Comparison of ENCODE assay signal across 17 cellular contexts in the genomic region with DNA sequence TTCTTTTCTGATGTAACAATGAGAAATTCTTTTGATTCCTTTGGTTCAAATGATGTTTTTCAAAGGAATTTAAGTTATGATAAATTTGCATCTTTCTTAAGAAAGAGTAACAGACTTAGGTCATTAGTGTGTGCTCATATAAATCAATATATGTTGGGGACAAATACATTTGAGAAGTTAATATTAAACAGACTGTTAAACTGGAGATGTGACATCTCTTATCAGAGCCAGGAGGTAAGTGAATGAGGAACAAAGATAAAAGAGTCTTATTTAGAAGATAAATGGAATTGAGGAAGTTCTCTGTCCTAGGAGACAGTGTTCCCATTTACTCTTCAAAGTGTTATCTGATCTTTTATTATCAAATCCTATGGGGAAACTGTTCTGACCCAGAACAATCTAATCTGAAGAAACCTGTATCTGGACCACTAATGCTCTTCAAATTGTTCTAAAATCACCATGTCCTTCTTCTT.
DNase-seq lines count a peak whose midpoint lies in the region; ATAC-seq, FAIRE-seq and TF ChIP-seq lines count a peak whose summit lies in the region.
"Had no signal": no experiment of that assay in that cellular context is flagged by ENCODE, and none has a peak within 500 bp of the region (broad histone marks: within the 10 kb centered on the region; RNA-seq: fewer than 3 reads in every experiment).

No MANE protein-coding gene starts in this region.

- no peak for ATAC-seq in HCT116
- ATAC-seq in GM18520 (IDR thresholded peaks at IDR 0.05; ENCODE audit: unreplicated experiment): no peak
- ATAC-seq: activated T-helper 17 cell treated with anti-CD3 and anti-CD28 coated beads, Interleukin-2, amount 50 U/mL, for 72 hours; naive thymus-derived CD4-positive, alpha-beta T cell had no signal

- BruUV-seq in HCT116 (replicated peaks; lab: Mats Ljungman, UMichigan) (no TSS peak), PC-9 (replicated peaks; lab: Mats Ljungman, UMichigan) (no TSS peak)

- no peak for DNase-seq in HCT116 (ENCODE audit: low read depth, low spot score)
- no peak for DNase-seq in PC-9
- no peak for DNase-seq in epithelial cell of prostate (ENCODE audit: low read depth, low spot score)
- DNase-seq in small intestine: peak; percentile 22
- DNase-seq in DMS79 treated with DMSO at 0.1 percent for 48 hours (lab: John Stamatoyannopoulos, UW): no peak
- DNase-seq in stimulated activated CD4-positive, alpha-beta T cell treated with anti-CD3 and anti-CD28 coated beads, Interleukin-1b, Interleukin-23, amount 100 ng/mL, for 48 hours: no peak
- DNase-seq: activated CD4-positive, alpha-beta T cell treated with anti-CD3 and anti-CD28 coated beads, Interleukin-2, amount 50 U/mL, for 48 hours; aorta; CD8-positive, alpha-beta memory T cell; effector CD8-positive, alpha-beta T cell; kidney glomerular epithelial cell; naive thymus-derived CD4-positive, alpha-beta T cell; NCI-H1417 treated with DMSO at 0.1 percent for 48 hours; NCI-H510A had no signal

- CTCF ChIA-PET in HCT116 (lab: Charles Lee): no interaction called here
- CTCF ChIA-PET in PC-9 (lab: Charles Lee): no interaction called here

- intact Hi-C loops in HCT116 (cut with micrococcal nuclease): no loop called here
- intact Hi-C loops in PC-9 (cut with micrococcal nuclease; ENCODE audit: unreplicated experiment): no loop called here

- TF ChIP-seq CTCF in HCT116 (IDR thresholded peaks at IDR 0.05 in 2 of 3, conservative IDR thresholded peaks at IDR 0.05 in 1 of 3; ENCODE audit: borderline replicate concordance in 1 of 3, insufficient read depth in 1 of 3, low read depth in 2 of 3, low read length in 2 of 3) (no peak), PC-9 (conservative IDR thresholded peaks at IDR 0.05) (no peak)

- no peak for TF ChIP-seq RAD21 in HCT116 (IDR thresholded peaks at IDR 0.05; ENCODE audit: low read depth)

- H3K9me2 ChIP-seq in HCT116 (ENCODE audit: insufficient read depth) (no peaks in the 10 kb centered on the region), PC-9 (ENCODE audit: insufficient read depth) (no peaks in the 10 kb centered on the region)

- H3K79me2 ChIP-seq in HCT116 (ENCODE audit: insufficient read depth, low read length) (no peaks in the 10 kb centered on the region), PC-9 (ENCODE audit: low read depth) (no peaks in the 10 kb centered on the region)

- H3K27ac ChIP-seq in HCT116 (ENCODE audit: low read depth, low read length) (no peak overlapping the region), PC-9 (peak overlapping the region; percentile 58), epithelial cell of prostate (peak overlapping the region; percentile 59), small intestine (ENCODE audit: low read depth in 1 of 2, low read length in 1 of 2) (no peak overlapping the region)

- H4K20me1 ChIP-seq in HCT116 (ENCODE audit: insufficient read depth) (no peaks in the 10 kb centered on the region), PC-9 (ENCODE audit: insufficient read depth) (no peaks in the 10 kb centered on the region)

- H3K9ac ChIP-seq in HCT116 (ENCODE audit: low read length): no peak overlapping the region

- FAIRE-seq in small intestine (lab: Jason Lieb, UNC): peak; percentile 89

- no peaks in the 10 kb centered on the region for H3K9me3 ChIP-seq in HCT116 (ENCODE audit: control insufficient read depth in 1 of 2, insufficient read depth in 1 of 2, low read depth in 1 of 2, low read length in 2 of 2)
- no peaks in the 10 kb centered on the region for H3K9me3 ChIP-seq in PC-9 (ENCODE audit: insufficient read depth, low read depth)
- no peaks in the 10 kb centered on the region for H3K9me3 ChIP-seq in small intestine (ENCODE audit: control insufficient read depth, low read depth)
- H3K9me3 ChIP-seq: HAP-1 had no signal

- peaks cover 0 to 16% of the 10 kb centered on the region in 2 experiments; a peak in 1 of 4 replicates for H3K4me1 ChIP-seq in HCT116 (ENCODE audit: control insufficient read depth in 1 of 2, insufficient read depth in 2 of 2, low read length in 2 of 2)
- peaks cover 29% of the 10 kb centered on the region for H3K4me1 ChIP-seq in PC-9 (replicated peaks; ENCODE audit: insufficient read depth)
- H3K4me1 ChIP-seq in small intestine (ENCODE audit: control insufficient read depth in 2 of 2, insufficient read depth in 1 of 2, low read depth in 1 of 2, low read length in 1 of 2): peaks cover 0 to 7% of the 10 kb centered on the region in 2 donors
- H3K4me1 ChIP-seq: HAP-1 had no signal

- no peak overlapping the region for H3K4me2 ChIP-seq in HCT116 (ENCODE audit: low read length)
- H3K4me2 ChIP-seq in PC-9: no peak overlapping the region

- TF ChIP-seq POLR2A in HCT116 (IDR thresholded peaks at IDR 0.05; ENCODE audit: borderline replicate concordance, extremely low read depth, insufficient read depth, insufficient read length): no peak

- no peaks in the 10 kb centered on the region for H3K36me3 ChIP-seq in HCT116 (ENCODE audit: control insufficient read depth in 1 of 2, insufficient read depth in 2 of 2, low read length in 2 of 2)
- H3K36me3 ChIP-seq in PC-9 (ENCODE audit: low read depth): no peaks in the 10 kb centered on the region
- H3K36me3 ChIP-seq in small intestine (ENCODE audit: control insufficient read depth in 2 of 2, insufficient read depth in 2 of 2, low read length in 2 of 2): no peaks in the 10 kb centered on the region
- H3K36me3 ChIP-seq: HAP-1 had no signal

- RAD21 ChIA-PET in HCT116 (lab: Charles Lee; ENCODE audit: low non-redundant PET in 1 of 2, low total read pairs in 2 of 2, uncharacterized antibody in 2 of 2, unreplicated experiment in 2 of 2): no interaction called here

- no peak overlapping the region for H3K4me3 ChIP-seq in HCT116 (replicated peaks in 1 of 2; ENCODE audit: low read depth in 1 of 2, low read length in 2 of 2)
- no peak overlapping the region for H3K4me3 ChIP-seq in PC-9
- no peak overlapping the region for H3K4me3 ChIP-seq in small intestine (ENCODE audit: low read depth in 1 of 2, low read length in 2 of 2)
- H3K4me3 ChIP-seq: HAP-1 had no signal

- H3F3A ChIP-seq in PC-9 (ENCODE audit: insufficient read depth, low read depth): no peaks in the 10 kb centered on the region

- H3K27me3 ChIP-seq in HCT116 (ENCODE audit: insufficient read depth, low read length) (no peaks in the 10 kb centered on the region), PC-9 (ENCODE audit: insufficient read depth, low read depth) (no peaks in the 10 kb centered on the region), small intestine (ENCODE audit: control insufficient read depth in 2 of 2, insufficient read depth in 2 of 2, low read length in 2 of 2) (no peaks in the 10 kb centered on the region)

- POLR2A ChIA-PET in HCT116 (lab: Charles Lee): no interaction called here
- POLR2A ChIA-PET in PC-9 (lab: Charles Lee; ENCODE audit: unreplicated experiment): no interaction called here

- H2AFZ ChIP-seq in HCT116 (ENCODE audit: low read depth, low read length, poor library complexity, severe bottlenecking): peak overlapping the region; percentile 71
- no peak overlapping the region; the same call in 1 of the 2 replicates for H2AFZ ChIP-seq in PC-9

TF ChIP-seq in HCT116, 20 proteins besides CTCF, POLR2A, EP300 and RAD21:
- no peak for TF ChIP-seq ZFX (IDR thresholded peaks at IDR 0.05)
- TF ChIP-seq EZH2 (IDR thresholded peaks at IDR 0.05): no peak
- no peak for TF ChIP-seq SIN3A (IDR thresholded peaks at IDR 0.05; ENCODE audit: low read depth)
- no peak for TF ChIP-seq ZNF274 (IDR thresholded peaks at IDR 0.05; ENCODE audit: low read depth, low read length)
- TF ChIP-seq YY1 (IDR thresholded peaks at IDR 0.05; ENCODE audit: extremely low read depth, insufficient replicate concordance, low read depth, low read length): no peak
- TF ChIP-seq EGR1 (IDR thresholded peaks at IDR 0.05; ENCODE audit: low read depth): no peak

Comparison
In these comparisons a context has a peak if more than half of its experiments do, and no peak if none do; other contexts are left out.
1. H3K27ac ChIP-seq: peak in PC-9 (single experiment) and epithelial cell of prostate (single experiment); none in HCT116 (single experiment) and small intestine (0 of 2).